Comparison of ENCODE assay signal across 10 cellular contexts in the genomic region with DNA sequence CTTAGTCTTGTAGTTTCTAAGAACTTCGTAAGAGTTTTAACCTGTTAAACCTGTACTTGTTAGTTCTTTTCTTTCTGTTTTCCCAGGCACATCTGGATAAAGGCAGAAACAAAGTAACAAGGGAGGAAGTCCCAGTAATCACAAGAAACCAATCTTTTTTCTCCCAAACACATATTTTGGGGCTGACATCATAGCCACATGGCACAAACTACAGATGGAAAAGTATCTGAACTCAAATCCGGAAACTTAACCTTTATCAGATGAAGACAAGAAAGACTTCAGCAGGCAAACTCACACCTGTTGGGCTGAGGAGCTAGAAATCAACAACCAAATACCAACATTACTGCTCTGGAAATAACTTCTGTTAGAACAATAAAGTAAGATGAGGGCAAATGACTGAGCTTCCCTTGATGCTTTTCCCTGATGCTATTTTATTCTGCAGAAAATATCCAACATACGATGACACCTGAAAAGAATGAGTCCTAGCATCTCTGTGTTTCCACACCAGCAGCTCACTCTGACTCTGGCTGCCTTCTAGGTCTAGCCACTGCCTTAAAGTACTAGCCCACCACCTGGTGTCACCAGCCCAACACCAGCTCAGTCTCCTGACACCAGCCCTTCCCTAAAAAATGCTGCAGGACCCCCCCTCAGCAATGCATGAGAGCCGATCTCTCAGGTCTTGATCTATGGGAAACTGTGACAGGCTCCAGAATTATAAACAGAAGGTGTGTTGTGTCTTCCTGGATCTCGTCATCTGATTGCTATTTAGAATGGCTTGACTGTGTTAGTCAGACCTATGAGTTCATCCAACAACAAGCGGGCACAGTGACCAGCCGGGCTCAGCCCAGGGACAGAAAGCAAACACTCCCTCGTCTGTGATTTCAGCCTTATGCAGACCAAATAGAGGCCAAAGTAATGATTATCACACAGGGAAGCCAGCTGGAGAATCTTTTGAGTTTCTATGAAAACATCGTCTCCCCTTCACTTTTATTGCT.
DNase-seq lines count a peak whose midpoint lies in the region; ATAC-seq, FAIRE-seq and TF ChIP-seq lines count a peak whose summit lies in the region.
"Had no signal": no experiment of that assay in that cellular context is flagged by ENCODE, and none has a peak within 500 bp of the region (broad histone marks: within the 10 kb centered on the region; RNA-seq: fewer than 3 reads in every experiment).

No MANE protein-coding gene starts in this region.

- no peaks in the 10 kb centered on the region for H3K79me1 ChIP-seq in H1 (ENCODE audit: low read depth, low read length)

- H4K8ac ChIP-seq in H1 (ENCODE audit: extremely low read depth, insufficient read depth, low read length) = no peak overlapping the region

- H3K79me2 ChIP-seq in H1 (ENCODE audit: control insufficient read depth in 1 of 2, insufficient read depth in 2 of 2, low read length in 2 of 2) = no peaks in the 10 kb centered on the region

- H3K18ac ChIP-seq in H1 (ENCODE audit: extremely low read depth, low read length) = no peak overlapping the region

- H3K27ac Mint-ChIP-seq in stimulated activated naive CD8-positive, alpha-beta T cell treated with anti-CD3 and anti-CD28 coated beads, Interleukin-15, Interleukin-2, amounts not matched to agents 100 ng/mL and 50 ng/mL, for 24 hours = peak overlapping the region; percentile 56
- peak overlapping the region in 1 of 2 donors; percentile 54 for H3K27ac Mint-ChIP-seq in stimulated activated naive CD8-positive, alpha-beta T cell treated with anti-CD3 and anti-CD28 coated beads, Interleukin-15, amount 100 ng/mL, for 72 hours
- H3K27ac Mint-ChIP-seq in activated T-helper 1 cell treated with anti-CD3 and anti-CD28 coated beads, Interleukin-12 subunit alpha, Interleukin-12 subunit beta, Interleukin-2, Interleukin-4 antibody, amounts not matched to agents 30 ng/mL and 10 ng/mL and 1 ng/mL, durations not matched to agents 14 hours and 24 hours and 36 hours = no peak overlapping the region
- H3K27ac Mint-ChIP-seq in immature natural killer cell = no peak overlapping the region
- H3K27ac Mint-ChIP-seq: natural killer cell had no signal

- H3K4me2 ChIP-seq in H1 (ENCODE audit: insufficient read depth in 1 of 2, low read depth in 2 of 2, low read length in 2 of 2) = no peak overlapping the region

- H2BK120ac ChIP-seq in H1 (replicated peaks; ENCODE audit: low read depth, low read length) = no peak overlapping the region

- 0 out of 2 replicates have a peak overlapping the region, but pooled peaks have one; percentile 69 for H2AFZ ChIP-seq in H1 (ENCODE audit: low read length)

- H3K27ac ChIP-seq in H1 (ENCODE audit: low read depth, low read length) = no peak overlapping the region
- H3K27ac ChIP-seq: C4-2B had no signal

- no peak overlapping the region for H2BK5ac ChIP-seq in H1 (ENCODE audit: low read depth, low read length)

- no peaks in the 10 kb centered on the region for H3K23me2 ChIP-seq in H1 (ENCODE audit: low read depth, low read length)

- no peak for TF ChIP-seq POLR2A in H1 (IDR thresholded peaks at IDR 0.05; ENCODE audit: control extremely low read depth in 1 of 2, low read depth in 2 of 2, low read length in 2 of 2)

- TF ChIP-seq RAD21 in H1 (IDR thresholded peaks at IDR 0.05 in 1 of 2, conservative IDR thresholded peaks at IDR 0.05 in 1 of 2; ENCODE audit: low read depth in 2 of 2, low read length in 2 of 2) = peak; percentile 32 to 49; a peak in 3 of 4 replicates

- H3K4me3 ChIP-seq in H1 (ENCODE audit: extremely low read depth in 1 of 4, insufficient read depth in 2 of 4, low read depth in 3 of 4, low read length in 4 of 4) (no peak overlapping the region), mucosa of descending colon (no peak overlapping the region)

- no peaks in the 10 kb centered on the region for H4K20me1 ChIP-seq in H1 (replicated peaks in 1 of 2; ENCODE audit: control insufficient read depth in 1 of 2, insufficient read depth in 2 of 2, low read length in 2 of 2)

- H3K27me3 Mint-ChIP-seq in stimulated activated naive CD8-positive, alpha-beta T cell treated with anti-CD3 and anti-CD28 coated beads, Interleukin-15, Interleukin-2, amounts not matched to agents 100 ng/mL and 50 ng/mL, for 24 hours = no peaks in the 10 kb centered on the region
- no peaks in the 10 kb centered on the region for H3K27me3 Mint-ChIP-seq in stimulated activated naive CD8-positive, alpha-beta T cell treated with anti-CD3 and anti-CD28 coated beads, Interleukin-15, amount 100 ng/mL, for 72 hours
- peaks cover 16% of the 10 kb centered on the region for H3K27me3 Mint-ChIP-seq in activated T-helper 1 cell treated with anti-CD3 and anti-CD28 coated beads, Interleukin-12 subunit alpha, Interleukin-12 subunit beta, Interleukin-2, Interleukin-4 antibody, amounts not matched to agents 30 ng/mL and 10 ng/mL and 1 ng/mL, durations not matched to agents 14 hours and 24 hours and 36 hours (ENCODE audit: insufficient read depth)
- H3K27me3 Mint-ChIP-seq in immature natural killer cell (ENCODE audit: low read depth in 3 of 3) = peaks cover 0 to 2% (median 0%) of the 10 kb centered on the region in 3 donors

- no peak overlapping the region for H3K23ac ChIP-seq in H1 (ENCODE audit: insufficient read length)

- H3K14ac ChIP-seq in H1 (ENCODE audit: insufficient read length) = no peak overlapping the region

- TF ChIP-seq CTCF in H1 (IDR thresholded peaks at IDR 0.05; ENCODE audit: control extremely low read depth in 1 of 3, insufficient read depth in 1 of 3, low read depth in 1 of 3, low read length in 3 of 3) (peak in 1 of 3 experiments; percentile 11; a peak in 1 of 4 replicates), mucosa of descending colon (IDR thresholded peaks at IDR 0.05) (no peak)

- CTCF ChIA-PET in H1 (lab: Charles Lee; ENCODE audit: partially characterized antibody) = interaction anchor here (0.7 to 1.5 kb wide), 5 partner anchors 32 to 759 kb away, joined by 3 to 4 read pairs (median 3); no protein-coding TSS in a partner anchor

- no peaks in the 10 kb centered on the region for H3K36me3 ChIP-seq in H1 (ENCODE audit: control insufficient read depth in 2 of 4, insufficient read depth in 4 of 4, low read length in 3 of 4)
- no peaks in the 10 kb centered on the region for H3K36me3 ChIP-seq in mucosa of descending colon (ENCODE audit: low read depth)

- H2BK12ac ChIP-seq in H1 (ENCODE audit: low read depth, low read length) = no peak overlapping the region

- no peak overlapping the region for H3K56ac ChIP-seq in H1 (replicated peaks; ENCODE audit: insufficient read length, low read depth, low read length)

- no peak overlapping the region for H4K91ac ChIP-seq in H1 (replicated peaks; ENCODE audit: insufficient read length, low read length)

- POLR2A ChIA-PET in H1 (lab: Charles Lee; ENCODE audit: partially characterized antibody) = interaction anchor here (1.1 kb wide), 1 partner anchor 171 kb away, joined by 3 read pairs; no protein-coding TSS in a partner anchor

- no peak overlapping the region for H2BK15ac ChIP-seq in H1 (ENCODE audit: low read length)

- peaks cover 0 to 9% (median 0%) of the 10 kb centered on the region in 4 experiments; a peak in 1 of 7 replicates for H3K4me1 ChIP-seq in H1 (replicated peaks in 1 of 4; ENCODE audit: control insufficient read depth in 3 of 4, insufficient read depth in 4 of 4, low read length in 3 of 4)
- no peaks in the 10 kb centered on the region for H3K4me1 ChIP-seq in mucosa of descending colon (ENCODE audit: low read depth)

- H3K9ac ChIP-seq in H1 (replicated peaks in 1 of 4; ENCODE audit: extremely low read depth in 1 of 4, low read depth in 3 of 4, low read length in 3 of 4) = no peak overlapping the region

- peak overlapping the region; percentile 27 for H3K4me3 Mint-ChIP-seq in stimulated activated naive CD8-positive, alpha-beta T cell treated with anti-CD3 and anti-CD28 coated beads, Interleukin-15, Interleukin-2, amounts not matched to agents 100 ng/mL and 50 ng/mL, for 24 hours
- H3K4me3 Mint-ChIP-seq in stimulated activated naive CD8-positive, alpha-beta T cell treated with anti-CD3 and anti-CD28 coated beads, Interleukin-15, amount 100 ng/mL, for 72 hours = no peak overlapping the region
- H3K4me3 Mint-ChIP-seq in activated T-helper 1 cell treated with anti-CD3 and anti-CD28 coated beads, Interleukin-12 subunit alpha, Interleukin-12 subunit beta, Interleukin-2, Interleukin-4 antibody, amounts not matched to agents 30 ng/mL and 10 ng/mL and 1 ng/mL, durations not matched to agents 14 hours and 24 hours and 36 hours = no peak overlapping the region
- no peak overlapping the region for H3K4me3 Mint-ChIP-seq in immature natural killer cell
- H3K4me3 Mint-ChIP-seq: natural killer cell had no signal

- 89% methylated on average over 9 of the region's 9 CpGs; no CpG with 5 or more reads in 1 of the 2 experiments for WGBS in H1 (ENCODE audit: extremely low coverage in 1 of 2, insufficient coverage in 1 of 2, insufficient read length in 1 of 2, insufficient replicate concordance in 2 of 2, low coverage in 1 of 2, low lambda C conversion rate in 2 of 2, missing lambda C conversion rate in 1 of 2), 2 experiments

- no peak for DNase-seq in stimulated activated naive CD8-positive, alpha-beta T cell treated with anti-CD3 and anti-CD28 coated beads, Interleukin-15, amount 100 ng/mL, for 72 hours
- DNase-seq in H1 (ENCODE audit: low read depth in 1 of 2, low spot score in 2 of 2) = peak in 1 of 2 experiments; percentile 2
- no peak for DNase-seq in mucosa of descending colon
- no peak for DNase-seq in activated T-helper 1 cell treated with anti-CD3 and anti-CD28 coated beads, Interleukin-12 subunit alpha, Interleukin-12 subunit beta, Interleukin-2, Interleukin-4 antibody, amounts not matched to agents 30 ng/mL and 10 ng/mL and 1 ng/mL, durations not matched to agents 14 hours and 24 hours and 36 hours (ENCODE audit: low spot score)
- DNase-seq in immature natural killer cell = no peak
- DNase-seq: natural killer cell had no signal

- FAIRE-seq in H1 (lab: Jason Lieb, UNC) = peak; percentile 36

- H3K9me3 Mint-ChIP-seq in stimulated activated naive CD8-positive, alpha-beta T cell treated with anti-CD3 and anti-CD28 coated beads, Interleukin-15, Interleukin-2, amounts not matched to agents 100 ng/mL and 50 ng/mL, for 24 hours = no peaks in the 10 kb centered on the region
- no peaks in the 10 kb centered on the region for H3K9me3 Mint-ChIP-seq in stimulated activated naive CD8-positive, alpha-beta T cell treated with anti-CD3 and anti-CD28 coated beads, Interleukin-15, amount 100 ng/mL, for 72 hours
- H3K9me3 Mint-ChIP-seq in activated T-helper 1 cell treated with anti-CD3 and anti-CD28 coated beads, Interleukin-12 subunit alpha, Interleukin-12 subunit beta, Interleukin-2, Interleukin-4 antibody, amounts not matched to agents 30 ng/mL and 10 ng/mL and 1 ng/mL, durations not matched to agents 14 hours and 24 hours and 36 hours = no peaks in the 10 kb centered on the region
- no peaks in the 10 kb centered on the region for H3K9me3 Mint-ChIP-seq in immature natural killer cell
- H3K9me3 Mint-ChIP-seq: natural killer cell had no signal

- intact Hi-C loops in mucosa of descending colon (cut with DNase I, micrococcal nuclease) = no loop called here
- intact Hi-C loops in activated T-helper 1 cell treated with anti-CD3 and anti-CD28 coated beads, Interleukin-12 subunit alpha, Interleukin-12 subunit beta, Interleukin-2, Interleukin-4 antibody, amounts not matched to agents 30 ng/mL and 10 ng/mL and 1 ng/mL, durations not matched to agents 14 hours and 24 hours and 36 hours (cut with micrococcal nuclease) = loop anchor here (2.0 kb wide), 1 partner anchor 60 kb away; no protein-coding TSS in a partner anchor

- ATAC-seq in stimulated activated naive CD8-positive, alpha-beta T cell treated with anti-CD3 and anti-CD28 coated beads, Interleukin-15, amount 100 ng/mL, for 72 hours = no peak
- ATAC-seq in mucosa of descending colon = peak; percentile 51
- no peak for ATAC-seq in GM18870 (IDR thresholded peaks at IDR 0.05; ENCODE audit: unreplicated experiment)
- ATAC-seq in HG02870 (IDR thresholded peaks at IDR 0.05; ENCODE audit: unreplicated experiment) = no peak
- ATAC-seq: natural killer cell had no signal

- no peaks in the 10 kb centered on the region for H3K27me3 ChIP-seq in H1 (replicated peaks in 1 of 4; ENCODE audit: control insufficient read depth in 3 of 4, extremely low read depth in 1 of 4, insufficient read depth in 3 of 4, low read length in 3 of 4)

- no peak overlapping the region for H2BK20ac ChIP-seq in H1 (ENCODE audit: low read length)

- H3K9me3 ChIP-seq in H1 (ENCODE audit: insufficient read depth in 2 of 2, low read depth in 1 of 2, low read length in 1 of 2) (no peaks in the 10 kb centered on the region), mucosa of descending colon (no peaks in the 10 kb centered on the region)

- H3K36me3 Mint-ChIP-seq in stimulated activated naive CD8-positive, alpha-beta T cell treated with anti-CD3 and anti-CD28 coated beads, Interleukin-15, Interleukin-2, amounts not matched to agents 100 ng/mL and 50 ng/mL, for 24 hours (ENCODE audit: low read depth) = peaks cover 15% of the 10 kb centered on the region
- no peaks in the 10 kb centered on the region for H3K36me3 Mint-ChIP-seq in activated T-helper 1 cell treated with anti-CD3 and anti-CD28 coated beads, Interleukin-12 subunit alpha, Interleukin-12 subunit beta, Interleukin-2, Interleukin-4 antibody, amounts not matched to agents 30 ng/mL and 10 ng/mL and 1 ng/mL, durations not matched to agents 14 hours and 24 hours and 36 hours (ENCODE audit: low read depth)
- H3K36me3 Mint-ChIP-seq in immature natural killer cell = peaks cover 6 to 12% (median 9%) of the 10 kb centered on the region in 3 donors
- H3K36me3 Mint-ChIP-seq: natural killer cell had no signal

- H3K4ac ChIP-seq in H1 (replicated peaks; ENCODE audit: insufficient read length, low read depth, low read length) = no peak overlapping the region

- peaks cover 54% of the 10 kb centered on the region for H3K4me1 Mint-ChIP-seq in stimulated activated naive CD8-positive, alpha-beta T cell treated with anti-CD3 and anti-CD28 coated beads, Interleukin-15, Interleukin-2, amounts not matched to agents 100 ng/mL and 50 ng/mL, for 24 hours (ENCODE audit: low read depth)
- H3K4me1 Mint-ChIP-seq in stimulated activated naive CD8-positive, alpha-beta T cell treated with anti-CD3 and anti-CD28 coated beads, Interleukin-15, amount 100 ng/mL, for 72 hours = peaks cover 63% of the 10 kb centered on the region
- peaks cover 39% of the 10 kb centered on the region for H3K4me1 Mint-ChIP-seq in activated T-helper 1 cell treated with anti-CD3 and anti-CD28 coated beads, Interleukin-12 subunit alpha, Interleukin-12 subunit beta, Interleukin-2, Interleukin-4 antibody, amounts not matched to agents 30 ng/mL and 10 ng/mL and 1 ng/mL, durations not matched to agents 14 hours and 24 hours and 36 hours (ENCODE audit: low read depth)
- peaks cover 8 to 12% of the 10 kb centered on the region in 2 donors for H3K4me1 Mint-ChIP-seq in immature natural killer cell

- H2AK5ac ChIP-seq in H1 (ENCODE audit: low read depth, low read length) = no peak overlapping the region

- H4K5ac ChIP-seq in H1 (ENCODE audit: insufficient read length, low read depth, low read length) = no peak overlapping the region

- no peak for TF ChIP-seq EP300 in H1 (IDR thresholded peaks at IDR 0.05; ENCODE audit: borderline replicate concordance in 1 of 2, low read depth in 2 of 2, low read length in 2 of 2)
